6 cellular contexts compared by ENCODE assay signal in the genomic region with DNA sequence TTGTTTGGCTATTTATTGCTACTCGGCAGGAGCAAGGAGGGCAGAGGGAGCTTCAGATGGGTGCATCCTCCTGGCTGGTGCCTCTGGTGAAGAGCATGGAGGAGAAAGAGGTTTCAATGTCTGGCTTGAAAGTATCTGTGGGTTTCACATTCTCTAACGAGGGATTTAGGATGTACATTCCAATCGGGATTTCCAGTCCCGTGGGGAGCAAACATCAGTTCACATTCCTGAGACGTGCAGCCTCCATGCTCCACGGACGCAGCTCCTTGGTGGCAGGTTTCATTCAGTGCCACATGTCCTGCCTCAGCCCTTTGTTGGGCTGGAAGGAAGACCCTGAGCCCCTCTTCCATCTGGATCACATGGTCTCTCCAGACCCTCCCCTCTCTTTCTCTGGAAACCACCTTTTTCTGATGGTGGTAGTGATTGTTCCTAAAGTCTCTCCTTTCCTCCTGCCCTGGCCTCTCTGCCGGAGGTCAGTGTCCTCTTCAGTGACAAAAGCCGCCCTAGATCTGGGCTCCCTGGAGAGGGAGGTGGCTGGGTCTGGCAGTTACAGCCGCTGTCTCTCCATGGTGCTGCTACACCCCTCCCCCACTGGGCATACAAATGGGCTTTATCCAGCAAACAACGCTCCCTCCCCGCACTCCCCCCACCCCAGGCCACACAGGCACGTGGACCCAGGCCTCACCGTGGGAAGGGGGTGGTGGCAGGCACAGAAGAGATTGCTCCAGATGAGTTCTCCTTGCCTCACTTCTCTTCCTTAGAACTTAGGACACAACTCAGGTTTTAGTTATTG. TPM values are rescaled to one million over a fixed set of nuclear protein-coding genes. Genes with fewer than 3 reads are reported as not detected.
A peak's percentile ranks its signal among the peaks of the same experiment; 100 is the strongest.
DNase-seq lines count a peak whose midpoint lies in the region; ATAC-seq and TF ChIP-seq lines count a peak whose summit lies in the region.

No MANE protein-coding gene starts in this region.

- H4K5ac ChIP-seq in H9 (ENCODE audit: insufficient read length, low read depth, low read length) = no peak overlapping the region

- H4K8ac ChIP-seq in H9 (replicated peaks; ENCODE audit: insufficient read length, low read depth, low read length) (no peak overlapping the region), neuronal stem cell (ENCODE audit: low read depth, low read length) (no peak overlapping the region)

- H3K4me1 Mint-ChIP-seq in H9 (peaks cover 45 to 53% of the 10 kb centered on the region in 2 experiments), brain (peaks cover 54% of the 10 kb centered on the region)

- H3K9me3 Mint-ChIP-seq in H9 = no peaks in the 10 kb centered on the region; a peak in 1 of 5 replicates
- no peaks in the 10 kb centered on the region for H3K9me3 Mint-ChIP-seq in brain

- ATAC-seq in HG03097 (IDR thresholded peaks at IDR 0.05; ENCODE audit: low FRiP score, unreplicated experiment) = no peak

- H3T11ph ChIP-seq in H9 (ENCODE audit: low read length) = no peak overlapping the region

- H2BK5ac ChIP-seq in H9 (ENCODE audit: insufficient read length, low read length) (no peak overlapping the region), neuronal stem cell (ENCODE audit: low read length) (peak overlapping the region; percentile 88)

- H3K4me2 ChIP-seq in H9 (ENCODE audit: insufficient read depth, insufficient read length, low read length) (peak overlapping the region; percentile 79), neuronal stem cell (ENCODE audit: insufficient read depth, low read length, poor library complexity, severe bottlenecking) (peak overlapping the region; percentile 93)

- H2BK12ac ChIP-seq in H9 (ENCODE audit: insufficient read length, low read depth, low read length) (no peak overlapping the region), neuronal stem cell (ENCODE audit: low read length) (no peak overlapping the region)

- H2AK5ac ChIP-seq in H9 (ENCODE audit: insufficient read length, low read length) (no peak overlapping the region), neuronal stem cell (ENCODE audit: low read depth, low read length) (peak overlapping the region; percentile 82)

- H3K23ac ChIP-seq in H9 (ENCODE audit: insufficient read length, low read depth, low read length) = no peak overlapping the region
- H3K23ac ChIP-seq in neuronal stem cell (ENCODE audit: low read depth, low read length, poor library complexity) = no peak overlapping the region

- WGBS in H9 (ENCODE audit: extremely low coverage, insufficient read length, low lambda C conversion rate) = no CpG with 5 or more reads among the region's 14 CpGs
- no CpG with 5 or more reads among the region's 14 CpGs for WGBS in neuronal stem cell (ENCODE audit: extremely low coverage in 2 of 2, insufficient read length in 2 of 2, insufficient replicate concordance in 1 of 2), 2 donors

- H4K20me1 ChIP-seq in H9 (ENCODE audit: control insufficient read depth, insufficient read depth, insufficient read length) = no peaks in the 10 kb centered on the region

- H3K56ac ChIP-seq in H9 (ENCODE audit: insufficient read length, low read depth, low read length) = no peak overlapping the region

- H3K36me3 Mint-ChIP-seq in H9 (ENCODE audit: insufficient read depth in 1 of 3, low read depth in 3 of 3) (peaks cover 10 to 14% (median 10%) of the 10 kb centered on the region in 3 experiments), brain (no peaks in the 10 kb centered on the region)

- H3K27me3 ChIP-seq in H9 (ENCODE audit: insufficient read depth, low read length) (no peaks in the 10 kb centered on the region), neuronal stem cell (ENCODE audit: control insufficient read depth in 3 of 3, insufficient read depth in 3 of 3, low read depth in 1 of 3, low read length in 3 of 3) (no peaks in the 10 kb centered on the region)

- H2AFZ ChIP-seq in H9 (ENCODE audit: low read length) (no peak overlapping the region), neuronal stem cell (ENCODE audit: low read length) (peak overlapping the region; percentile 59)

- H2BK15ac ChIP-seq in H9 (ENCODE audit: low read depth, low read length) (no peak overlapping the region), neuronal stem cell (ENCODE audit: low read length) (peak overlapping the region; percentile 47)

- H3K9ac ChIP-seq in H9 (ENCODE audit: extremely low read depth, insufficient read length, low read length) = peak overlapping the region; percentile 63
- peak overlapping the region; percentile 88 for H3K9ac ChIP-seq in neuronal stem cell (ENCODE audit: low read depth, low read length, poor library complexity)

- DNase-seq in H9 = peak; percentile 61
- peak; percentile 73 for DNase-seq in neuronal stem cell (ENCODE audit: low spot score)
- no peak for DNase-seq in COR-L47 (lab: John Stamatoyannopoulos, UW)
- no peak for DNase-seq in activated CD4-positive, alpha-beta T cell treated with anti-CD3 and anti-CD28 coated beads for 4 hours

- H4K91ac ChIP-seq in H9 (ENCODE audit: insufficient read length, low read depth, low read length) = no peak overlapping the region
- H4K91ac ChIP-seq in neuronal stem cell (ENCODE audit: low read depth, low read length, poor library complexity) = peak overlapping the region; percentile 13

- H3K14ac ChIP-seq in H9 (ENCODE audit: insufficient read depth, low read length) (peak overlapping the region; percentile 72), neuronal stem cell (ENCODE audit: low read length) (no peak overlapping the region)

- H3K27me3 Mint-ChIP-seq in H9 (ENCODE audit: low read depth) (no peaks in the 10 kb centered on the region), brain (peaks cover 5% of the 10 kb centered on the region)

- H3K18ac ChIP-seq in H9 (ENCODE audit: insufficient read length, low read depth, low read length) (peak overlapping the region; percentile 69), neuronal stem cell (ENCODE audit: low read length) (peak overlapping the region; percentile 93)

- H3K4me1 ChIP-seq in H9 (ENCODE audit: insufficient read depth, low read length) (peaks cover 8% of the 10 kb centered on the region; the same call in 1 of the 2 replicates), neuronal stem cell (ENCODE audit: control insufficient read depth in 2 of 2, insufficient read depth in 1 of 2, low read depth in 1 of 2, low read length in 2 of 2) (peaks cover 20 to 22% of the 10 kb centered on the region in 2 donors)

- H2BK20ac ChIP-seq in H9 (ENCODE audit: low read depth, low read length, poor library complexity, severe bottlenecking) = no peak overlapping the region

- H2BK120ac ChIP-seq in H9 (ENCODE audit: low read depth, low read length, poor library complexity, severe bottlenecking) (peak overlapping the region; percentile 7), neuronal stem cell (ENCODE audit: low read depth, low read length) (no peak overlapping the region)

- H3K79me1 ChIP-seq in H9 (ENCODE audit: insufficient read depth, low read depth, low read length, poor library complexity, severe bottlenecking) (no peaks in the 10 kb centered on the region), neuronal stem cell (ENCODE audit: low read depth, low read length) (peaks cover 7% of the 10 kb centered on the region)

- H3K79me2 ChIP-seq in H9 (ENCODE audit: insufficient read depth, low read length) = no peaks in the 10 kb centered on the region; the same call in 1 of the 2 replicates

- H3K23me2 ChIP-seq in H9 (ENCODE audit: insufficient read length, low read depth, low read length, poor library complexity, severe bottlenecking) = peaks cover 41% of the 10 kb centered on the region

- H3K27ac Mint-ChIP-seq in H9 (peak overlapping the region; percentile 99 to 100 (median 99)), brain (peak overlapping the region; percentile 82 to 97 (median 95))

- no peak overlapping the region; the same call in 1 of the 2 replicates for H3K4ac ChIP-seq in H9 (ENCODE audit: low read depth, low read length)
- peak overlapping the region; percentile 67 for H3K4ac ChIP-seq in neuronal stem cell (ENCODE audit: low read length)

- peaks cover 6 to 15% of the 10 kb centered on the region in 2 donors for H3K36me3 ChIP-seq in neuronal stem cell (replicated peaks in 1 of 2; ENCODE audit: control insufficient read depth in 2 of 2, insufficient read depth in 2 of 2, low read length in 2 of 2)

- H3K4me3 Mint-ChIP-seq in H9 (peak overlapping the region; percentile 80 to 93), brain (peak overlapping the region; percentile 75 to 93 (median 89))

- no peak for TF ChIP-seq CTCF in H9 (conservative IDR thresholded peaks at IDR 0.05)
- no peak for TF ChIP-seq CTCF in brain (conservative IDR thresholded peaks at IDR 0.05)

- H3K4me3 ChIP-seq in neuronal stem cell (ENCODE audit: low read length in 2 of 2) = peak overlapping the region; percentile 70 to 73

- H3K27ac ChIP-seq in H9 (ENCODE audit: insufficient read length, low read depth, low read length) = peak overlapping the region; percentile 11
- H3K27ac ChIP-seq in neuronal stem cell (replicated peaks; ENCODE audit: low read length) = peak overlapping the region; percentile 96

- H3K9me3 ChIP-seq in H9 (ENCODE audit: control insufficient read depth, low read depth, low read length) (no peaks in the 10 kb centered on the region), neuronal stem cell (replicated peaks in 1 of 2; ENCODE audit: control insufficient read depth in 2 of 2, insufficient read depth in 1 of 2, low read depth in 1 of 2, low read length in 2 of 2) (peaks cover 0 to 5% of the 10 kb centered on the region in 2 donors)

RNA-seq across cellular contexts. Expression of a gene that starts 0.8 kb away (rescaled TPM):
- 42.0 and 43.2 TPM in 2 replicates for total RNA-seq in H9 (2021)
- polyA plus RNA-seq in brain (ENCODE audit: insufficient read depth, low read depth, low replicate concordance) = 18.1 TPM
- 46.7 TPM for polyA plus RNA-seq in neuronal stem cell (2013, experiment 1 of 2)
- 45.5 TPM for polyA plus RNA-seq in neuronal stem cell (2013, experiment 2 of 2)

RNA-seq across cellular contexts. Expression of a gene that starts 12.1 kb away (rescaled TPM):
- 113 and 115 TPM in 2 replicates for total RNA-seq in H9 (2021)
- 179 TPM for polyA plus RNA-seq in brain (ENCODE audit: insufficient read depth, low read depth, low replicate concordance)
- 76.8 TPM for polyA plus RNA-seq in neuronal stem cell (2013, experiment 1 of 2)
- 76.7 TPM for polyA plus RNA-seq in neuronal stem cell (2013, experiment 2 of 2)

RNA-seq across cellular contexts. Expression of a gene that starts 15.8 kb away (rescaled TPM):
- total RNA-seq in H9 (2021) = 20.8 and 21.3 TPM in 2 replicates
- polyA plus RNA-seq in brain (ENCODE audit: insufficient read depth, low read depth, low replicate concordance) = 13.0 TPM
- polyA plus RNA-seq in neuronal stem cell (2013, experiment 1 of 2) = 32.4 TPM
- 31.9 TPM for polyA plus RNA-seq in neuronal stem cell (2013, experiment 2 of 2)

RNA-seq across cellular contexts. Expression of a gene that starts 20.8 kb away (rescaled TPM):
- 103 and 106 TPM in 2 replicates for total RNA-seq in H9 (2021)
- 22.5 TPM for polyA plus RNA-seq in brain (ENCODE audit: insufficient read depth, low read depth, low replicate concordance)
- polyA plus RNA-seq in neuronal stem cell (2013, experiment 1 of 2) = 111 TPM
- polyA plus RNA-seq in neuronal stem cell (2013, experiment 2 of 2) = 112 TPM

RNA-seq across cellular contexts. Expression of a gene that starts 25.6 kb away (rescaled TPM):
- total RNA-seq in H9 (2021) = 15.6 TPM in 2 replicates
- 32.5 TPM for polyA plus RNA-seq in brain (ENCODE audit: insufficient read depth, low read depth, low replicate concordance)
- polyA plus RNA-seq in neuronal stem cell (2013, experiment 1 of 2) = 9.0 TPM
- 10.1 TPM for polyA plus RNA-seq in neuronal stem cell (2013, experiment 2 of 2)

Comparison
In these comparisons a context has a peak if more than half of its experiments do, and no peak if none do; other contexts are left out.
1. DNase-seq: peak in H9 (single experiment) and neuronal stem cell (single experiment); none in COR-L47 (single experiment) and activated CD4-positive, alpha-beta T cell treated with anti-CD3 and anti-CD28 coated beads for 4 hours (0 of 2).